In genomic region chrX:19283597-19284339, GRCh38 we compare ENCODE assay signal across 17 cellular contexts. TPM values are rescaled to one million over a fixed set of nuclear protein-coding genes. Genes with fewer than 3 reads are reported as not detected.
DNase-seq lines count a peak whose midpoint lies in the region; ATAC-seq, FAIRE-seq and TF ChIP-seq lines count a peak whose summit lies in the region.
"Had no signal": no experiment of that assay in that cellular context is flagged by ENCODE, and none has a peak within 500 bp of the region (broad histone marks: within the 10 kb centered on the region; RNA-seq: fewer than 3 reads in every experiment).

No MANE protein-coding gene starts in this region.

- no peak for FAIRE-seq in HepG2 (lab: Jason Lieb, UNC)
- FAIRE-seq: GM12892 had no signal

- no peak for TF ChIP-seq EP300 in HepG2 (IDR thresholded peaks at IDR 0.05; ENCODE audit: low read depth in 2 of 2, low read length in 2 of 2)
- no peak for TF ChIP-seq EP300 in HepG2 (CRISPR knock-in tag; IDR thresholded peaks at IDR 0.05; ENCODE audit: borderline replicate concordance)

- no peak for ATAC-seq in HepG2
- ATAC-seq in right lobe of liver: no peak

- H3K36me3 ChIP-seq in HepG2 (replicated peaks in 1 of 2; ENCODE audit: control insufficient read depth in 1 of 2, insufficient read depth in 2 of 2, low read length in 2 of 2) (no peaks in the 10 kb centered on the region), right lobe of liver (no peaks in the 10 kb centered on the region), osteoblast (ENCODE audit: insufficient read depth, low read length) (no peaks in the 10 kb centered on the region), skeletal muscle tissue (ENCODE audit: control insufficient read depth in 3 of 3, insufficient read depth in 3 of 3, low read length in 3 of 3) (no peaks in the 10 kb centered on the region)

- CTCF ChIA-PET in HepG2 (lab: Yijun Ruan, JAX; ENCODE audit: low intra/inter-chr PET ratio, low total read pairs) (no interaction called here), GM10248 (lab: Yijun Ruan, JAX) (no interaction called here)

- H4K20me1 ChIP-seq in HepG2 (ENCODE audit: insufficient read depth, low read length): no peaks in the 10 kb centered on the region
- H4K20me1 ChIP-seq in osteoblast (ENCODE audit: insufficient read depth, low read length): no peaks in the 10 kb centered on the region

- no peak for TF ChIP-seq RAD21 in HepG2 (CRISPR knock-in tag; IDR thresholded peaks at IDR 0.05)

- no TSS peak for BruUV-seq in HepG2 (replicated peaks; lab: Mats Ljungman, UMichigan)

- no peaks in the 10 kb centered on the region for H3K79me2 ChIP-seq in HepG2 (ENCODE audit: insufficient read depth, low read length)
- H3K79me2 ChIP-seq in osteoblast (ENCODE audit: insufficient read depth, low read length): no peaks in the 10 kb centered on the region

- in situ Hi-C loops in HepG2 (cut with HindIII; ENCODE audit: extremely low pct_ligation_motif_present, low pct_unique_long_range_greater_than_20kb): no loop called here

- 29% methylated on average over 6 of the region's 6 CpGs for WGBS in HepG2 (ENCODE audit: low lambda C conversion rate)
- WGBS in right lobe of liver (ENCODE audit: insufficient coverage, low coverage, low lambda C conversion rate, missing lambda C conversion rate): 78% methylated on average over 6 of the region's 6 CpGs

- H3K27ac ChIP-seq in HepG2 (ENCODE audit: extremely low read length, insufficient read depth, low read length) (no peak overlapping the region), right lobe of liver (no peak overlapping the region), osteoblast (ENCODE audit: low read depth, low read length) (no peak overlapping the region), skeletal muscle tissue (ENCODE audit: low read depth, low read length) (peak overlapping the region; percentile 23)

- TF ChIP-seq POLR2A in HepG2 (IDR thresholded peaks at IDR 0.05; ENCODE audit: insufficient read depth in 1 of 2, low read depth in 2 of 2, low read length in 2 of 2): no peak
- TF ChIP-seq POLR2A in right lobe of liver (IDR thresholded peaks at IDR 0.05): no peak

- H3K9me3 ChIP-seq in HepG2 (ENCODE audit: low read length): no peaks in the 10 kb centered on the region
- H3K9me3 ChIP-seq in right lobe of liver: no peaks in the 10 kb centered on the region
- H3K9me3 ChIP-seq in osteoblast (ENCODE audit: low read depth, low read length): no peaks in the 10 kb centered on the region
- peaks cover 0 to 3% (median 0%) of the 10 kb centered on the region in 3 donors for H3K9me3 ChIP-seq in skeletal muscle tissue (ENCODE audit: control insufficient read depth in 3 of 3, low read length in 3 of 3)

- H3K27me3 ChIP-seq in HepG2 (ENCODE audit: control insufficient read depth in 1 of 2, insufficient read depth in 2 of 2, low read length in 2 of 2): peaks cover 1 to 6% of the 10 kb centered on the region in 2 experiments; a peak in 1 of 5 replicates
- H3K27me3 ChIP-seq in right lobe of liver: no peaks in the 10 kb centered on the region
- H3K27me3 ChIP-seq in osteoblast (ENCODE audit: insufficient read depth, low read length): no peaks in the 10 kb centered on the region
- no peaks in the 10 kb centered on the region for H3K27me3 ChIP-seq in skeletal muscle tissue (ENCODE audit: control insufficient read depth in 3 of 3, insufficient read depth in 3 of 3, low read length in 3 of 3)

- intact Hi-C loops in HepG2 (cut with micrococcal nuclease; ENCODE audit: unreplicated experiment) (no loop called here), right lobe of liver (cut with DNase I) (no loop called here)

- H3K4me3 ChIP-seq in HepG2 (replicated peaks in 1 of 3; ENCODE audit: insufficient read depth in 1 of 3, low read depth in 2 of 3, low read length in 3 of 3): no peak overlapping the region
- H3K4me3 ChIP-seq in right lobe of liver: no peak overlapping the region
- no peak overlapping the region for H3K4me3 ChIP-seq in osteoblast (ENCODE audit: insufficient read depth, low read length)
- no peak overlapping the region for H3K4me3 ChIP-seq in skeletal muscle tissue (ENCODE audit: low read length in 3 of 3)

- H3K4me1 ChIP-seq in HepG2 (ENCODE audit: insufficient read depth, low read length) (no peaks in the 10 kb centered on the region), right lobe of liver (no peaks in the 10 kb centered on the region), osteoblast (ENCODE audit: insufficient read depth, low read length) (no peaks in the 10 kb centered on the region), skeletal muscle tissue (ENCODE audit: control insufficient read depth in 3 of 3, insufficient read depth in 3 of 3, low read length in 3 of 3) (peaks cover 0 to 3% (median 3%) of the 10 kb centered on the region in 3 donors)

- H3K4me2 ChIP-seq in HepG2 (ENCODE audit: low read depth, low read length): no peak overlapping the region
- H3K4me2 ChIP-seq in osteoblast (ENCODE audit: insufficient read depth, low read length): no peak overlapping the region

- DNase-seq in HepG2 (ENCODE audit: low spot score): no peak
- no peak for DNase-seq in right lobe of liver
- DNase-seq in osteoblast (ENCODE audit: insufficient read length, low spot score, missing footprints): peak; percentile 18
- DNase-seq in GM10248 (ENCODE audit: extremely low spot score): no peak
- no peak for DNase-seq in NCI-H2196 (lab: John Stamatoyannopoulos, UW; ENCODE audit: unreplicated experiment)
- DNase-seq: C1 segment of cervical spinal cord; Calu3; CD4-positive, alpha-beta memory T cell; COR-L47; DMS53; DMS79 treated with DMSO at 0.1 percent for 48 hours; GF-D8; GOT3; H7; HCEC 1CT had no signal

- POLR2A ChIA-PET in HepG2 (lab: Yijun Ruan, JAX) (no interaction called here), GM10248 (lab: Yijun Ruan, JAX) (no interaction called here)

- H3K9ac ChIP-seq in HepG2 (ENCODE audit: insufficient read depth, low read depth, low read length): no peak overlapping the region
- no peak overlapping the region for H3K9ac ChIP-seq in skeletal muscle tissue (ENCODE audit: low read depth in 1 of 3, low read length in 3 of 3)

- TF ChIP-seq CTCF in HepG2 (CRISPR knock-in tag; IDR thresholded peaks at IDR 0.05) (no peak), right lobe of liver (IDR thresholded peaks at IDR 0.05) (no peak), osteoblast (IDR thresholded peaks at IDR 0.05; ENCODE audit: extremely low read depth, low read depth, low read length) (no peak), GM10248 (IDR thresholded peaks at IDR 0.05; ENCODE audit: control extremely low read depth, extremely low read depth, low read depth, missing control alignments) (no peak)

- H2AFZ ChIP-seq in HepG2 (ENCODE audit: low read length) (no peak overlapping the region), osteoblast (ENCODE audit: low read length) (no peak overlapping the region)

TF ChIP-seq in HepG2, 621 proteins besides CTCF, POLR2A, EP300 and RAD21 (continues in another document):
- TF ChIP-seq, protein P1, sequence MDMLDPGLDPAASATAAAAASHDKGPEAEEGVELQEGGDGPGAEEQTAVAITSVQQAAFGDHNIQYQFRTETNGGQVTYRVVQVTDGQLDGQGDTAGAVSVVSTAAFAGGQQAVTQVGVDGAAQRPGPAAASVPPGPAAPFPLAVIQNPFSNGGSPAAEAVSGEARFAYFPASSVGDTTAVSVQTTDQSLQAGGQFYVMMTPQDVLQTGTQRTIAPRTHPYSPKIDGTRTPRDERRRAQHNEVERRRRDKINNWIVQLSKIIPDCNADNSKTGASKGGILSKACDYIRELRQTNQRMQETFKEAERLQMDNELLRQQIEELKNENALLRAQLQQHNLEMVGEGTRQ (IDR thresholded peaks at IDR 0.05; ENCODE audit: low read depth, low read length): no peak
- TF ChIP-seq, protein P1 (CRISPR knock-in tag; IDR thresholded peaks at IDR 0.05; ENCODE audit: borderline replicate concordance): no peak
- no peak for TF ChIP-seq ZNF180 (CRISPR knock-in tag; IDR thresholded peaks at IDR 0.05; ENCODE audit: borderline replicate concordance, low read depth)
- TF ChIP-seq TEAD2 (CRISPR knock-in tag; IDR thresholded peaks at IDR 0.05): no peak
- no peak for TF ChIP-seq TAF1 (CRISPR knock-in tag; IDR thresholded peaks at IDR 0.05)

RNA-seq across cellular contexts. Expression of gene PDHA1, which starts 60.0 kb away (rescaled TPM):
- total RNA-seq in HepG2 (2016; rRNA removed; fragmentation: Illumina TruSeq; extraction: Trizol): 249 and 277 TPM in 2 replicates
- 14.0 and 18.0 TPM in 2 replicates for total RNA-seq in HepG2 (2016; cell fraction: cytosol; rRNA removed; fragmentation: Illumina TruSeq; extraction: Trizol; ENCODE audit: low read depth)
- 241 and 275 TPM in 2 replicates for total RNA-seq in HepG2 (2016; cell fraction: insoluble cytoplasmic fraction; rRNA removed; fragmentation: Illumina TruSeq; extraction: Trizol)
- total RNA-seq in HepG2 (2016; cell fraction: membrane; rRNA removed; fragmentation: Illumina TruSeq; extraction: Trizol): 39.9 and 41.6 TPM in 2 replicates
- total RNA-seq in HepG2 (2016; cell fraction: nucleus; rRNA removed; fragmentation: Illumina TruSeq; extraction: Trizol): 91.4 and 95.6 TPM in 2 replicates
- 139 and 177 TPM in 2 replicates for polyA plus RNA-seq in HepG2 (2011; rRNA removed)
- 107 and 116 TPM in 2 replicates for polyA plus RNA-seq in HepG2 (2011; cell fraction: cytosol; rRNA removed)
- polyA plus RNA-seq in HepG2 (2011; cell fraction: nucleus; rRNA removed): 94.5 and 117 TPM in 2 replicates
- polyA plus RNA-seq in HepG2 (2012): 112 and 148 TPM in 2 replicates
- polyA plus RNA-seq in HepG2 (2016; cell fraction: cytosol; fragmentation: Illumina TruSeq; extraction: Trizol; ENCODE audit: low read depth): 31.2 and 35.0 TPM in 2 replicates
- 352 and 357 TPM in 2 replicates for polyA plus RNA-seq in HepG2 (2016; cell fraction: insoluble cytoplasmic fraction; fragmentation: Illumina TruSeq; extraction: Trizol; ENCODE audit: low read depth)
- 33.7 and 41.6 TPM in 2 replicates for polyA plus RNA-seq in HepG2 (2016; cell fraction: membrane; fragmentation: Illumina TruSeq; extraction: Trizol; ENCODE audit: low read depth)
- polyA plus RNA-seq in HepG2 (2016; cell fraction: nucleus; fragmentation: Illumina TruSeq; extraction: Trizol; ENCODE audit: insufficient read depth, low read depth): 200 and 210 TPM in 2 replicates
- 58.5 and 214 TPM in 2 replicates for polyA minus RNA-seq in HepG2 (2011; rRNA and poly(A)+ RNA removed; ENCODE audit: low replicate concordance)
- 50.7 and 58.3 TPM in 2 replicates for polyA minus RNA-seq in HepG2 (2011; cell fraction: cytosol; rRNA and poly(A)+ RNA removed)
- 36.7 and 41.8 TPM in 2 replicates for polyA minus RNA-seq in HepG2 (2011; cell fraction: nucleus; rRNA and poly(A)+ RNA removed)
- 100 to 1,000 TPM in 5 of 6 experiments, 10 to 100 TPM in 1; 78.5 to 133 (median 120) TPM for total RNA-seq in right lobe of liver
- 26.4 and 35.7 TPM in 2 replicates for total RNA-seq in osteoblast
- total RNA-seq in skeletal muscle tissue: 74.1 TPM
